Comparison of ENCODE assay signal across 18 cellular contexts in genomic region chr3:121488628-121489027, GRCh38. TPM values are rescaled to one million over a fixed set of nuclear protein-coding genes. Genes with fewer than 3 reads are reported as not detected.
A peak's percentile ranks its signal among the peaks of the same experiment; 100 is the strongest.
DNase-seq lines count a peak whose midpoint lies in the region; ATAC-seq and TF ChIP-seq lines count a peak whose summit lies in the region.
"Had no signal": no experiment of that assay in that cellular context is flagged by ENCODE, and none has a peak within 500 bp of the region (broad histone marks: within the 10 kb centered on the region; RNA-seq: fewer than 3 reads in every experiment).

No MANE protein-coding gene starts in this region.

- H3K9me3 Mint-ChIP-seq in endodermal cell: no peaks in the 10 kb centered on the region
- H3K9me3 Mint-ChIP-seq: activated naive CD4-positive, alpha-beta T cell treated with anti-CD3 and anti-CD28 coated beads, Interleukin-2, amount 10 ng/mL, durations not matched to agents 7 days and 5 days; brain; naive thymus-derived CD8-positive, alpha-beta T cell; stimulated activated naive B cell treated with anti-CD40 and anti-IgM and Interleukin-4, amounts not matched to agents 10 μg/mL and 1 μg/mL and 100 μg/mL, for 72 hours had no signal

- H3K27me3 ChIP-seq in H7 (ENCODE audit: control insufficient read depth, insufficient read depth, low read length) (no peaks in the 10 kb centered on the region), Peyer's patch (no peaks in the 10 kb centered on the region), endodermal cell (ENCODE audit: control insufficient read depth, insufficient read depth, low read length, poor library complexity, severe bottlenecking) (no peaks in the 10 kb centered on the region), aorta (ENCODE audit: control insufficient read depth in 1 of 2, insufficient read depth in 2 of 2, low read length in 1 of 2) (no peaks in the 10 kb centered on the region)
- H3K27me3 ChIP-seq: upper lobe of left lung had no signal

- TF ChIP-seq CTCF in Peyer's patch (IDR thresholded peaks at IDR 0.05) (peak in 4 of 6 experiments; percentile 5 to 60 (median 32)), endodermal cell (conservative IDR thresholded peaks at IDR 0.05) (peak; percentile 42)

- no peak for TF ChIP-seq POLR2A in Peyer's patch (IDR thresholded peaks at IDR 0.05)

- H3K4me3 Mint-ChIP-seq in endodermal cell: no peak overlapping the region
- H3K4me3 Mint-ChIP-seq: activated naive CD4-positive, alpha-beta T cell treated with anti-CD3 and anti-CD28 coated beads, Interleukin-2, amount 10 ng/mL, durations not matched to agents 7 days and 5 days; brain; naive thymus-derived CD8-positive, alpha-beta T cell; stimulated activated naive B cell treated with anti-CD40 and anti-IgM and Interleukin-4, amounts not matched to agents 10 μg/mL and 1 μg/mL and 100 μg/mL, for 72 hours had no signal

- intact Hi-C loops in aorta (cut with DNase I): no loop called here

- WGBS in endodermal cell (ENCODE audit: insufficient coverage in 1 of 2, insufficient read length in 1 of 2), 2 experiments: 86 to 93% methylated on average over 2 of the region's 2 CpGs
- 84 to 86% methylated on average over 2 of the region's 2 CpGs for WGBS in aorta, 2 donors

- H3K27ac ChIP-seq in Peyer's patch: no peak overlapping the region
- no peak overlapping the region for H3K27ac ChIP-seq in endodermal cell (ENCODE audit: low read depth, low read length)
- no peak overlapping the region for H3K27ac ChIP-seq in aorta (ENCODE audit: low read depth in 1 of 2, low read length in 2 of 2)
- H3K27ac ChIP-seq: psoas muscle, upper lobe of left lung had no signal

- no peak overlapping the region for H3K27ac Mint-ChIP-seq in endodermal cell
- H3K27ac Mint-ChIP-seq: brain; naive thymus-derived CD8-positive, alpha-beta T cell; stimulated activated naive B cell treated with anti-CD40 and anti-IgM and Interleukin-4, amounts not matched to agents 10 μg/mL and 1 μg/mL and 100 μg/mL, for 72 hours had no signal

- no peak overlapping the region for H3K9ac ChIP-seq in endodermal cell (ENCODE audit: extremely low read depth, low read length, poor library complexity, severe bottlenecking)

- no peaks in the 10 kb centered on the region for H3K4me1 Mint-ChIP-seq in endodermal cell
- H3K4me1 Mint-ChIP-seq: brain; naive thymus-derived CD8-positive, alpha-beta T cell; stimulated activated naive B cell treated with anti-CD40 and anti-IgM and Interleukin-4, amounts not matched to agents 10 μg/mL and 1 μg/mL and 100 μg/mL, for 72 hours had no signal

- H3K9me3 ChIP-seq in Peyer's patch (no peaks in the 10 kb centered on the region), endodermal cell (ENCODE audit: control insufficient read depth, low read length) (no peaks in the 10 kb centered on the region), aorta (ENCODE audit: control insufficient read depth, low read length) (no peaks in the 10 kb centered on the region)
- H3K9me3 ChIP-seq: psoas muscle, upper lobe of left lung had no signal

- H3K36me3 ChIP-seq in H7 (replicated peaks; ENCODE audit: control insufficient read depth, insufficient read depth, low read length) (peaks cover 5% of the 10 kb centered on the region), Peyer's patch (no peaks in the 10 kb centered on the region), endodermal cell (ENCODE audit: control insufficient read depth, insufficient read depth, low read length) (peaks cover 25% of the 10 kb centered on the region), aorta (ENCODE audit: control insufficient read depth in 1 of 2, insufficient read depth in 2 of 2, low read length in 1 of 2) (no peaks in the 10 kb centered on the region)
- H3K36me3 ChIP-seq: upper lobe of left lung had no signal

- H3K4me3 ChIP-seq in H7 (ENCODE audit: insufficient read depth, low read depth, low read length): no peak overlapping the region
- no peak overlapping the region for H3K4me3 ChIP-seq in Peyer's patch
- H3K4me3 ChIP-seq in endodermal cell (ENCODE audit: low read length): no peak overlapping the region
- H3K4me3 ChIP-seq in aorta (ENCODE audit: low read length in 2 of 2): no peak overlapping the region
- H3K4me3 ChIP-seq: lung, psoas muscle, upper lobe of left lung had no signal

- ATAC-seq in HG02763 (IDR thresholded peaks at IDR 0.05; ENCODE audit: unreplicated experiment) (no peak), aorta (ENCODE audit: low FRiP score) (no peak)
- ATAC-seq: naive thymus-derived CD8-positive, alpha-beta T cell; psoas muscle; stimulated activated naive B cell treated with anti-CD40 and anti-IgM and Interleukin-4, amounts not matched to agents 10 μg/mL and 1 μg/mL and 100 μg/mL, for 72 hours had no signal

- H3K4me1 ChIP-seq in Peyer's patch: no peaks in the 10 kb centered on the region
- no peaks in the 10 kb centered on the region for H3K4me1 ChIP-seq in endodermal cell (ENCODE audit: control insufficient read depth, insufficient read depth, low read length)
- no peaks in the 10 kb centered on the region for H3K4me1 ChIP-seq in aorta (ENCODE audit: control insufficient read depth in 1 of 2, insufficient read depth in 2 of 2, low read length in 2 of 2)
- H3K4me1 ChIP-seq: psoas muscle, upper lobe of left lung had no signal

- DNase-seq in H7 (peak; percentile 10), Peyer's patch (no peak), endodermal cell (no peak), mucosa of gallbladder (ENCODE audit: low spot score) (peak; percentile 28), aorta (no peak)
- DNase-seq in stimulated activated CD4-positive, alpha-beta T cell treated with anti-CD3 and anti-CD28 coated beads, Interleukin-2, amount 100 ng/mL, for 24 hours: no peak
- DNase-seq: activated CD4-positive, alpha-beta T cell treated with anti-CD3 and anti-CD28 coated beads for 48 hours; activated naive CD4-positive, alpha-beta T cell treated with anti-CD3 and anti-CD28 coated beads, Interleukin-2, amount 10 ng/mL, durations not matched to agents 7 days and 5 days; effector CD8-positive, alpha-beta T cell; naive thymus-derived CD8-positive, alpha-beta T cell; NCI-H2081 treated with DMSO at 0.1 percent for 48 hours; NCI-H748 treated with DMSO at 0.1 percent for 48 hours; psoas muscle; stimulated activated naive B cell treated with anti-CD40 and anti-IgM and Interleukin-4, amounts not matched to agents 10 μg/mL and 1 μg/mL and 100 μg/mL, for 72 hours; upper lobe of left lung had no signal

- H3K36me3 Mint-ChIP-seq in endodermal cell (ENCODE audit: low read depth): peaks cover 7% of the 10 kb centered on the region
- H3K36me3 Mint-ChIP-seq: brain had no signal

- no peaks in the 10 kb centered on the region for H3K27me3 Mint-ChIP-seq in endodermal cell (ENCODE audit: insufficient read depth)
- H3K27me3 Mint-ChIP-seq: activated naive CD4-positive, alpha-beta T cell treated with anti-CD3 and anti-CD28 coated beads, Interleukin-2, amount 10 ng/mL, durations not matched to agents 7 days and 5 days; brain; naive thymus-derived CD8-positive, alpha-beta T cell; stimulated activated naive B cell treated with anti-CD40 and anti-IgM and Interleukin-4, amounts not matched to agents 10 μg/mL and 1 μg/mL and 100 μg/mL, for 72 hours had no signal

RNA-seq across cellular contexts. Expression of gene POLQ, which starts 57.2 kb away (rescaled TPM):
- 9.4 and 13.3 TPM in 2 replicates for total RNA-seq in H7 (2014; rRNA removed; shearing (Covaris generic))
- 10 to 100 TPM in 1 of 4 donors, 1 to 10 TPM in 3; 2.2 to 11.6 (median 3.9) TPM for total RNA-seq in Peyer's patch
- total RNA-seq in endodermal cell: 10 to 100 TPM; 12.6 to 18.6 TPM
- 8.2 TPM for polyA plus RNA-seq in endodermal cell (2013, experiment 1 of 2)
- 9.0 TPM for polyA plus RNA-seq in endodermal cell (2013, experiment 2 of 2)
- total RNA-seq in mucosa of gallbladder: 0.37 TPM
- under 1 TPM; 0.23 to 0.63 TPM for total RNA-seq in aorta
- polyA plus RNA-seq in aorta: under 1 TPM in 1 of 2 donors, not detected in 1; 0.13 TPM

Comparison
In these comparisons a context has a peak if more than half of its experiments do, and no peak if none do; other contexts are left out.
1. DNase-seq: peak in H7 (single experiment) and mucosa of gallbladder (single experiment); none in Peyer's patch (0 of 3), endodermal cell (single experiment), stimulated activated CD4-positive, alpha-beta T cell treated with anti-CD3 and anti-CD28 coated beads, Interleukin-2, amount 100 ng/mL, for 24 hours (0 of 2) and aorta (0 of 2).